Comparison of ENCODE assay signal across 21 cellular contexts in genomic region chr21:26433386-26433785, GRCh38.
DNase-seq lines count a peak whose midpoint lies in the region; ATAC-seq lines count a peak whose summit lies in the region.
"Had no signal": no experiment of that assay in that cellular context is flagged by ENCODE, and none has a peak within 500 bp of the region (broad histone marks: within the 10 kb centered on the region; RNA-seq: fewer than 3 reads in every experiment).

No MANE protein-coding gene starts in this region.

- no peak overlapping the region for H3K27ac ChIP-seq in GM23248
- H3K27ac ChIP-seq: A549, SK-N-MC had no signal

- H3K27me3 ChIP-seq in GM23248 (replicated peaks; ENCODE audit: insufficient read depth), result no peaks in the 10 kb centered on the region
- H3K27me3 ChIP-seq: BE2C had no signal

- no peak overlapping the region for H3K9ac ChIP-seq in GM23248

- H3K9me3 ChIP-seq in GM23248 (ENCODE audit: low read depth), result no peaks in the 10 kb centered on the region
- H3K9me3 ChIP-seq: A549, BE2C had no signal

- no peaks in the 10 kb centered on the region for H4K20me1 ChIP-seq in GM23248 (ENCODE audit: insufficient read depth)

- no peaks in the 10 kb centered on the region for H3K4me1 Mint-ChIP-seq in activated T-cell treated with anti-CD3 and anti-CD28 coated beads, Interleukin-2, amount 50 U/mL, for 4 hours (ENCODE audit: low read depth)
- H3K4me1 Mint-ChIP-seq: CD14-positive monocyte; CD8-positive, alpha-beta memory T cell had no signal

- H3K36me3 ChIP-seq in GM23248 (ENCODE audit: low read depth), result no peaks in the 10 kb centered on the region
- H3K36me3 ChIP-seq: BE2C had no signal

- ATAC-seq in activated T-cell treated with anti-CD3 and anti-CD28 coated beads, Interleukin-2, amount 50 U/mL, for 4 hours, result no peak
- ATAC-seq: A549, K562, Panc1 had no signal

- H3K4me1 ChIP-seq in GM23248 (ENCODE audit: insufficient read depth), result no peaks in the 10 kb centered on the region; the same call in 1 of the 2 replicates
- H3K4me1 ChIP-seq: A549 had no signal

- no peaks in the 10 kb centered on the region for H3F3A ChIP-seq in GM23248 (ENCODE audit: insufficient read depth)

- H3K4me2 ChIP-seq in GM23248 (ENCODE audit: unreplicated experiment), result no peak overlapping the region
- H3K4me2 ChIP-seq: A549 had no signal

- no peaks in the 10 kb centered on the region for H3K9me2 ChIP-seq in GM23248 (ENCODE audit: insufficient read depth)

- H3K4me3 ChIP-seq in GM23248, result no peak overlapping the region
- H3K4me3 ChIP-seq: A549, K562, SK-N-MC had no signal

- DNase-seq in GM23248 (peak; percentile 68), SK-N-DZ (ENCODE audit: low spot score) (peak; percentile 31), fibroblast of peridontal ligament (ENCODE audit: extremely low read depth) (peak; percentile 10), NCI-H446 (lab: John Stamatoyannopoulos, UW) (no peak), hypothalamus (lab: John Stamatoyannopoulos, UW) (no peak), DMS53 treated with DMSO at 0.1 percent for 48 hours (lab: John Stamatoyannopoulos, UW; ENCODE audit: unreplicated experiment) (no peak)
- no peak for DNase-seq in activated T-cell treated with anti-CD3 and anti-CD28 coated beads, Interleukin-2, amount 50 U/mL, for 4 hours
- DNase-seq: BE2C; CD8-positive, alpha-beta memory T cell; DMS 273 treated with DMSO at 0.1 percent for 48 hours; DMS79 treated with DMSO at 0.1 percent for 48 hours; Kasumi-1; NCI-H1105 treated with DMSO at 0.1 percent for 48 hours; NCI-H2029 treated with DMSO at 0.1 percent for 48 hours; NCI-H69; SHP77 treated with DMSO at 0.1 percent for 48 hours had no signal

- no peaks in the 10 kb centered on the region for H3K27me3 Mint-ChIP-seq in activated T-cell treated with anti-CD3 and anti-CD28 coated beads, Interleukin-2, amount 50 U/mL, for 4 hours (ENCODE audit: low read depth)
- H3K27me3 Mint-ChIP-seq: CD8-positive, alpha-beta memory T cell had no signal

- H3K36me3 Mint-ChIP-seq in activated T-cell treated with anti-CD3 and anti-CD28 coated beads, Interleukin-2, amount 50 U/mL, for 4 hours (ENCODE audit: insufficient read depth), result no peaks in the 10 kb centered on the region
- H3K36me3 Mint-ChIP-seq: CD14-positive monocyte; CD8-positive, alpha-beta memory T cell had no signal

- no peak overlapping the region for H2AFZ ChIP-seq in GM23248

- no peaks in the 10 kb centered on the region for H3K79me2 ChIP-seq in GM23248 (ENCODE audit: insufficient read depth)

- WGBS in GM23248 (ENCODE audit: low coverage in 1 of 2, low lambda C conversion rate in 2 of 2, missing lambda C conversion rate in 2 of 2), 2 experiments, result 59 to 69% methylated on average over 1 of the region's 1 CpG

- H3K9me3 Mint-ChIP-seq in activated T-cell treated with anti-CD3 and anti-CD28 coated beads, Interleukin-2, amount 50 U/mL, for 4 hours, result no peaks in the 10 kb centered on the region

- no peak overlapping the region for H3K4me3 Mint-ChIP-seq in activated T-cell treated with anti-CD3 and anti-CD28 coated beads, Interleukin-2, amount 50 U/mL, for 4 hours
- H3K4me3 Mint-ChIP-seq: CD14-positive monocyte; CD8-positive, alpha-beta memory T cell had no signal

- in situ Hi-C loops in GM23248 (cut with MboI), result no loop called here

Comparison
In these comparisons a context has a peak if more than half of its experiments do, and no peak if none do; other contexts are left out.
1. DNase-seq: peak in GM23248 (single experiment), SK-N-DZ (single experiment) and fibroblast of peridontal ligament (single experiment); none in NCI-H446 (0 of 2), activated T-cell treated with anti-CD3 and anti-CD28 coated beads, Interleukin-2, amount 50 U/mL, for 4 hours (single experiment), hypothalamus (0 of 51) and DMS53 treated with DMSO at 0.1 percent for 48 hours (single experiment).